Comparison of ENCODE assay signal across 12 cellular contexts in genomic region chrX:20361081-20361889, GRCh38.
DNase-seq lines count a peak whose midpoint lies in the region; ATAC-seq and TF ChIP-seq lines count a peak whose summit lies in the region.
"Had no signal": no experiment of that assay in that cellular context is flagged by ENCODE, and none has a peak within 500 bp of the region (broad histone marks: within the 10 kb centered on the region; RNA-seq: fewer than 3 reads in every experiment).

No MANE protein-coding gene starts in this region.

- CTCF ChIA-PET in BJ (lab: Yijun Ruan, JAX): no interaction called here

- H3K4me3 ChIP-seq in BJ (ENCODE audit: low read depth, low read length) (no peak overlapping the region), fibroblast of lung (replicated peaks in 1 of 4; ENCODE audit: control extremely low read depth in 1 of 4, insufficient read depth in 1 of 4, low read depth in 3 of 4, low read length in 4 of 4) (no peak overlapping the region)
- H3K4me3 ChIP-seq: SJSA1 had no signal

- H3K4me2 ChIP-seq in fibroblast of lung (ENCODE audit: extremely low read depth, insufficient read depth, low read length): no peak overlapping the region

- peak overlapping the region; percentile 9 for H3K27ac ChIP-seq in fibroblast of lung (ENCODE audit: insufficient read depth, low read length)
- H3K27ac ChIP-seq: SJSA1 had no signal

- peaks cover 9% of the 10 kb centered on the region for H3K4me1 ChIP-seq in fibroblast of lung (ENCODE audit: control insufficient read depth, extremely low read depth, insufficient read depth, low read length)

- H3K9me3 Mint-ChIP-seq in nephron progenitor cell: peaks cover 79% of the 10 kb centered on the region
- H3K9me3 Mint-ChIP-seq: CD4-positive, alpha-beta memory T cell had no signal

- no peaks in the 10 kb centered on the region for H4K20me1 ChIP-seq in fibroblast of lung (ENCODE audit: control insufficient read depth, extremely low read depth, insufficient read depth, low read length)

- no peaks in the 10 kb centered on the region for H3K36me3 Mint-ChIP-seq in nephron progenitor cell (ENCODE audit: low read depth)
- H3K36me3 Mint-ChIP-seq: CD4-positive, alpha-beta memory T cell had no signal

- peak overlapping the region; percentile 11 for H3K4me3 Mint-ChIP-seq in nephron progenitor cell
- H3K4me3 Mint-ChIP-seq: CD4-positive, alpha-beta memory T cell; neural crest cell had no signal

- H3K9me3 ChIP-seq in fibroblast of lung (ENCODE audit: control insufficient read depth, insufficient read depth, low read depth, low read length): no peaks in the 10 kb centered on the region
- H3K9me3 ChIP-seq: SJSA1 had no signal

- no peaks in the 10 kb centered on the region for H3K27me3 ChIP-seq in BJ (ENCODE audit: control insufficient read depth, insufficient read depth, low read length)
- no peaks in the 10 kb centered on the region for H3K27me3 ChIP-seq in fibroblast of lung (ENCODE audit: control insufficient read depth, insufficient read depth, low read length)
- H3K27me3 ChIP-seq: SJSA1 had no signal

- H3K4me1 Mint-ChIP-seq in nephron progenitor cell: peaks cover 30% of the 10 kb centered on the region
- H3K4me1 Mint-ChIP-seq: CD4-positive, alpha-beta memory T cell had no signal

- no peaks in the 10 kb centered on the region for H3K79me2 ChIP-seq in fibroblast of lung (ENCODE audit: control insufficient read depth, insufficient read depth, low read length)

- peak; percentile 11 for DNase-seq in BJ (ENCODE audit: low read depth)
- peak; percentile 6 for DNase-seq in NCI-H226
- peak; percentile 71 to 80 for DNase-seq in fibroblast of lung (ENCODE audit: low read depth in 2 of 2)
- no peak for DNase-seq in nephron progenitor cell
- DNase-seq in HK-2 (ENCODE audit: unreplicated experiment): no peak
- no peak for DNase-seq in NCI-H524 treated with DMSO at 0.1 percent for 48 hours (lab: John Stamatoyannopoulos, UW)
- DNase-seq: CD4-positive, alpha-beta memory T cell; NCI-H2081 treated with DMSO at 0.1 percent for 48 hours had no signal

- no peaks in the 10 kb centered on the region for H3K36me3 ChIP-seq in BJ (ENCODE audit: control insufficient read depth, insufficient read depth, low read length)
- H3K36me3 ChIP-seq in fibroblast of lung (ENCODE audit: control insufficient read depth, insufficient read depth, low read length): no peaks in the 10 kb centered on the region
- H3K36me3 ChIP-seq: SJSA1 had no signal

- no peak overlapping the region for H3K27ac Mint-ChIP-seq in nephron progenitor cell
- H3K27ac Mint-ChIP-seq: CD4-positive, alpha-beta memory T cell had no signal

- H2AFZ ChIP-seq in fibroblast of lung (ENCODE audit: low read length): no peak overlapping the region

- no peak for ATAC-seq in GM18861 (IDR thresholded peaks at IDR 0.05; ENCODE audit: unreplicated experiment)
- ATAC-seq in HG02623 (IDR thresholded peaks at IDR 0.05; ENCODE audit: unreplicated experiment): no peak

- H3K9ac ChIP-seq in fibroblast of lung (ENCODE audit: insufficient read depth, low read length): no peak overlapping the region

- peaks cover 11% of the 10 kb centered on the region for H3K27me3 Mint-ChIP-seq in nephron progenitor cell (ENCODE audit: low read depth, poor library complexity)
- H3K27me3 Mint-ChIP-seq: CD4-positive, alpha-beta memory T cell had no signal

- POLR2A ChIA-PET in BJ (lab: Charles Lee): interaction anchor here (0.6 kb wide), 2 partner anchors 94 to 227 kb away, joined by 4 to 5 read pairs; no protein-coding TSS in a partner anchor

- no peak for TF ChIP-seq CTCF in BJ (IDR thresholded peaks at IDR 0.05; ENCODE audit: insufficient read depth, low read depth, low read length)
- TF ChIP-seq CTCF in fibroblast of lung (conservative IDR thresholded peaks at IDR 0.05 in 1 of 2, IDR thresholded peaks at IDR 0.05 in 1 of 2; ENCODE audit: low read depth in 1 of 2, low read length in 2 of 2): no peak
- no peak for TF ChIP-seq CTCF in nephron progenitor cell (IDR thresholded peaks at IDR 0.05)

Comparison
In these comparisons a context has a peak if more than half of its experiments do, and no peak if none do; other contexts are left out.
1. DNase-seq: peak in BJ (single experiment), NCI-H226 (single experiment) and fibroblast of lung (2 of 2); none in nephron progenitor cell (single experiment), HK-2 (single experiment) and NCI-H524 treated with DMSO at 0.1 percent for 48 hours (single experiment).